8 cellular contexts compared by ENCODE assay signal in genomic region chr22:20021196-20022181, GRCh38. TPM values are rescaled to one million over a fixed set of nuclear protein-coding genes. Genes with fewer than 3 reads are reported as not detected.
A peak's percentile ranks its signal among the peaks of the same experiment; 100 is the strongest.
DNase-seq lines count a peak whose midpoint lies in the region; ATAC-seq, FAIRE-seq and TF ChIP-seq lines count a peak whose summit lies in the region.

No MANE protein-coding gene starts in this region.

- FAIRE-seq in astrocyte (lab: Jason Lieb, UNC): no peak

- peak overlapping the region; percentile 64 for H2AFZ ChIP-seq in astrocyte (ENCODE audit: low read depth, low read length)

- H3K4me1 ChIP-seq in astrocyte (ENCODE audit: insufficient read depth, low read length): peaks cover 17% of the 10 kb centered on the region

- H3K9me3 ChIP-seq in astrocyte (ENCODE audit: insufficient read depth, low read depth, low read length): no peaks in the 10 kb centered on the region

- H3K79me2 ChIP-seq in astrocyte (ENCODE audit: insufficient read depth, low read length): peaks cover 36% of the 10 kb centered on the region

- H4K20me1 ChIP-seq in astrocyte (ENCODE audit: insufficient read depth, low read length): peaks cover 44% of the 10 kb centered on the region

- peak overlapping the region; percentile 81 for H3K4me3 ChIP-seq in GM06990 (replicated peaks; ENCODE audit: low read depth, low read length)
- H3K4me3 ChIP-seq in astrocyte (ENCODE audit: insufficient read depth, low read depth, low read length): peak overlapping the region; percentile 85

- H3K27ac Mint-ChIP-seq in astrocyte (ENCODE audit: unreplicated experiment): peak overlapping the region; percentile 81

- ATAC-seq in GM18861 (IDR thresholded peaks at IDR 0.05; ENCODE audit: unreplicated experiment) (no peak), GM18873 (IDR thresholded peaks at IDR 0.05; ENCODE audit: low FRiP score, unreplicated experiment) (no peak), HG03095 (IDR thresholded peaks at IDR 0.05; ENCODE audit: unreplicated experiment) (no peak)

- H3K27me3 ChIP-seq in GM06990 (replicated peaks; ENCODE audit: control insufficient read depth, insufficient read depth, low read length) (no peaks in the 10 kb centered on the region), astrocyte (ENCODE audit: insufficient read depth, low read length) (peaks cover 6% of the 10 kb centered on the region)

- H3K36me3 Mint-ChIP-seq in astrocyte (ENCODE audit: low read depth, unreplicated experiment): peaks cover 2% of the 10 kb centered on the region

- peak overlapping the region; percentile 61 for H3K27ac ChIP-seq in astrocyte (ENCODE audit: low read depth, low read length)

- TF ChIP-seq CTCF in GM06990 (IDR thresholded peaks at IDR 0.05; ENCODE audit: insufficient read depth, low read length, poor library complexity, severe bottlenecking): no peak
- no peak for TF ChIP-seq CTCF in astrocyte (IDR thresholded peaks at IDR 0.05; ENCODE audit: insufficient read depth, low read depth, low read length)

- no peaks in the 10 kb centered on the region for H3K9me3 Mint-ChIP-seq in astrocyte (ENCODE audit: unreplicated experiment)

- peak overlapping the region; percentile 91 for H3K9ac ChIP-seq in astrocyte (ENCODE audit: low read length)

- DNase-seq in GM06990 (ENCODE audit: extremely low read depth, insufficient read length) (no peak), LHCN-M2 (ENCODE audit: low read depth) (peak; percentile 37), astrocyte (ENCODE audit: low read depth) (peak; percentile 46), hippocampal formation (lab: John Stamatoyannopoulos, UW) (peak; percentile 65 to 77), putamen (ENCODE audit: low spot score) (peak; percentile 86)

- H3K4me2 ChIP-seq in astrocyte (ENCODE audit: low read length): peak overlapping the region; percentile 93

- H3K4me1 Mint-ChIP-seq in astrocyte (ENCODE audit: low read depth, unreplicated experiment): peaks cover 2% of the 10 kb centered on the region

- peaks cover 31% of the 10 kb centered on the region for H3K27me3 Mint-ChIP-seq in astrocyte (ENCODE audit: low read depth, unreplicated experiment)

- H3K36me3 ChIP-seq in GM06990 (ENCODE audit: control insufficient read depth, insufficient read depth, low read length): peaks cover 2% of the 10 kb centered on the region
- H3K36me3 ChIP-seq in astrocyte (ENCODE audit: insufficient read depth, low read length): no peaks in the 10 kb centered on the region

- H3K4me3 Mint-ChIP-seq in astrocyte (ENCODE audit: unreplicated experiment): peak overlapping the region; percentile 91

RNA-seq across cellular contexts. Expression of gene TANGO2, which starts 0.6 kb away (rescaled TPM):
- total RNA-seq in LHCN-M2 (2014; rRNA removed) (24.0 and 30.8 TPM in 2 replicates), astrocyte (28.0 TPM in 2 replicates)
- 30.3 TPM for polyA plus RNA-seq in LHCN-M2 (2012)

RNA-seq across cellular contexts. Expression of gene ARVCF, which starts 4.9 kb away (rescaled TPM):
- total RNA-seq in LHCN-M2 (2014; rRNA removed) (4.5 and 6.4 TPM in 2 replicates), astrocyte (11.0 and 17.9 TPM in 2 replicates)
- 2.7 TPM for polyA plus RNA-seq in LHCN-M2 (2012)

RNA-seq across cellular contexts. Expression of gene DGCR8, which starts 58.6 kb away (rescaled TPM):
- 29.4 and 30.9 TPM in 2 replicates for total RNA-seq in LHCN-M2 (2014; rRNA removed)
- 20.9 TPM for polyA plus RNA-seq in LHCN-M2 (2012)
- 28.1 and 29.0 TPM in 2 replicates for total RNA-seq in astrocyte
